9 cellular contexts compared by ENCODE assay signal in genomic region chr11:118927554-118928107, GRCh38. TPM values are rescaled to one million over a fixed set of nuclear protein-coding genes. Genes with fewer than 3 reads are reported as not detected.
DNase-seq lines count a peak whose midpoint lies in the region; ATAC-seq, FAIRE-seq and TF ChIP-seq lines count a peak whose summit lies in the region.
"Had no signal": no experiment of that assay in that cellular context is flagged by ENCODE, and none has a peak within 500 bp of the region (broad histone marks: within the 10 kb centered on the region; RNA-seq: fewer than 3 reads in every experiment).

No MANE protein-coding gene starts in this region.

- H3K4me3 ChIP-seq in CD4-positive, CD25-positive, alpha-beta regulatory T cell (ENCODE audit: low read depth, low read length) = peak overlapping the region; percentile 81
- H3K4me3 ChIP-seq in OCI-LY7 (ENCODE audit: low read depth, low read length, poor library complexity, severe bottlenecking) (peak overlapping the region; percentile 71), parathyroid adenoma (ENCODE audit: low read depth, low read length) (peak overlapping the region; percentile 81)

- no peak for DNase-seq in CD4-positive, CD25-positive, alpha-beta regulatory T cell
- no peak for DNase-seq in OCI-LY7 (ENCODE audit: low spot score)
- DNase-seq in endothelial cell (ENCODE audit: low spot score) = no peak
- DNase-seq in activated CD4-positive, CD25-positive, alpha-beta regulatory T cell treated with anti-CD3 and anti-CD28 coated beads, Interleukin-2, amount 50 U/mL, for 72 hours = no peak
- no peak for DNase-seq in GM12891 (ENCODE audit: insufficient read length, low spot score)
- DNase-seq in NCI-H510A treated with DMSO at 0.1 percent for 48 hours (lab: John Stamatoyannopoulos, UW) = no peak

- H3K9me2 ChIP-seq in OCI-LY7 (ENCODE audit: insufficient read depth, low read length) = no peaks in the 10 kb centered on the region

- H2AFZ ChIP-seq in OCI-LY7 (ENCODE audit: low read length) (no peak overlapping the region), parathyroid adenoma (peak overlapping the region; percentile 88)

- peak overlapping the region; percentile 88 to 97 (median 93) for H3K4me3 Mint-ChIP-seq in CD4-positive, CD25-positive, alpha-beta regulatory T cell
- H3K4me3 Mint-ChIP-seq in endothelial cell (ENCODE audit: unreplicated experiment) = peak overlapping the region; percentile 97

- peaks cover 0 to 49% (median 39%) of the 10 kb centered on the region in 4 donors for H3K4me1 Mint-ChIP-seq in CD4-positive, CD25-positive, alpha-beta regulatory T cell
- H3K4me1 Mint-ChIP-seq in endothelial cell (ENCODE audit: unreplicated experiment) = peaks cover 39% of the 10 kb centered on the region

- POLR2A ChIA-PET in OCI-LY7 (lab: Charles Lee) = interaction anchor here (0.5 kb wide), 1 partner anchor 87 kb away, joined by 3 read pairs; no protein-coding TSS in a partner anchor

- peak overlapping the region; percentile 100 for H3K27ac ChIP-seq in CD4-positive, CD25-positive, alpha-beta regulatory T cell (ENCODE audit: insufficient read depth, low read length, poor library complexity, severe bottlenecking)
- H3K27ac ChIP-seq in OCI-LY7 (ENCODE audit: low read depth, low read length, poor library complexity, severe bottlenecking) (no peak overlapping the region), parathyroid adenoma (peak overlapping the region; percentile 93)

- intact Hi-C loops in OCI-LY7 (cut with micrococcal nuclease; ENCODE audit: unreplicated experiment) = loop anchor here (1.0 to 2.0 kb wide), 3 partner anchors 57 to 167 kb away; a partner anchor contains a TSS

- H3K9me3 ChIP-seq in CD4-positive, CD25-positive, alpha-beta regulatory T cell (ENCODE audit: control insufficient read depth in 2 of 2, low read length in 2 of 2) = no peaks in the 10 kb centered on the region
- H3K9me3 ChIP-seq in OCI-LY7 (ENCODE audit: low read length) (no peaks in the 10 kb centered on the region), parathyroid adenoma (ENCODE audit: control insufficient read depth, low read length) (no peaks in the 10 kb centered on the region)

- H3K27me3 ChIP-seq in CD4-positive, CD25-positive, alpha-beta regulatory T cell (ENCODE audit: control insufficient read depth, insufficient read depth, low read length) = no peaks in the 10 kb centered on the region
- no peaks in the 10 kb centered on the region for H3K27me3 ChIP-seq in parathyroid adenoma (ENCODE audit: control insufficient read depth, insufficient read depth, low read length)

- H3K4me2 ChIP-seq in OCI-LY7 (ENCODE audit: low read length) (peak overlapping the region; percentile 87), parathyroid adenoma (ENCODE audit: low read length) (peak overlapping the region; percentile 94)

- no peaks in the 10 kb centered on the region for H4K20me1 ChIP-seq in OCI-LY7 (ENCODE audit: insufficient read depth, low read length)

- peaks cover 16% of the 10 kb centered on the region for H3K36me3 Mint-ChIP-seq in CD4-positive, CD25-positive, alpha-beta regulatory T cell
- H3K36me3 Mint-ChIP-seq in endothelial cell (ENCODE audit: low read depth, unreplicated experiment) = peaks cover 3% of the 10 kb centered on the region

- H3K9me3 Mint-ChIP-seq in CD4-positive, CD25-positive, alpha-beta regulatory T cell = peaks cover 0 to 7% (median 0%) of the 10 kb centered on the region in 7 donors
- no peaks in the 10 kb centered on the region for H3K9me3 Mint-ChIP-seq in endothelial cell (ENCODE audit: unreplicated experiment)

- FAIRE-seq in GM12891 (lab: Jason Lieb, UNC) = no peak

- ATAC-seq in CD4-positive, CD25-positive, alpha-beta regulatory T cell (ENCODE audit: low read depth in 2 of 2) = no peak
- ATAC-seq in GM18873 (IDR thresholded peaks at IDR 0.05; ENCODE audit: low FRiP score, unreplicated experiment) = no peak

- CTCF ChIA-PET in OCI-LY7 (lab: Charles Lee; ENCODE audit: unreplicated experiment) = interaction anchor here (1.0 to 1.2 kb wide), 2 partner anchors 13 to 15 kb away, joined by 3 to 4 read pairs; no protein-coding TSS in a partner anchor

- H3K9ac ChIP-seq in parathyroid adenoma = no peak overlapping the region

- H3K36me3 ChIP-seq in CD4-positive, CD25-positive, alpha-beta regulatory T cell (ENCODE audit: control insufficient read depth, insufficient read depth, low read length) = no peaks in the 10 kb centered on the region
- H3K36me3 ChIP-seq in OCI-LY7 (ENCODE audit: insufficient read depth, low read length) (no peaks in the 10 kb centered on the region), parathyroid adenoma (ENCODE audit: control insufficient read depth, insufficient read depth, low read length) (no peaks in the 10 kb centered on the region)

- H3K4me1 ChIP-seq in CD4-positive, CD25-positive, alpha-beta regulatory T cell (ENCODE audit: control insufficient read depth, insufficient read depth, low read length, poor library complexity, severe bottlenecking) = peaks cover 62% of the 10 kb centered on the region
- H3K4me1 ChIP-seq in OCI-LY7 (ENCODE audit: insufficient read depth, low read length, poor library complexity, severe bottlenecking) (peaks cover 50% of the 10 kb centered on the region), parathyroid adenoma (peaks cover 8% of the 10 kb centered on the region)

- TF ChIP-seq POLR2A in GM12891 (IDR thresholded peaks at IDR 0.05; ENCODE audit: low read depth, low read length) = no peak

- no peak for TF ChIP-seq CTCF in OCI-LY7 (conservative IDR thresholded peaks at IDR 0.05; ENCODE audit: low read length)
- TF ChIP-seq CTCF in endothelial cell (IDR thresholded peaks at IDR 0.05; ENCODE audit: unreplicated experiment) = no peak
- TF ChIP-seq CTCF in parathyroid adenoma (IDR thresholded peaks at IDR 0.05) = no peak

- H3K27ac Mint-ChIP-seq in CD4-positive, CD25-positive, alpha-beta regulatory T cell = peak overlapping the region; percentile 99 to 100 (median 100)
- no peak overlapping the region for H3K27ac Mint-ChIP-seq in endothelial cell (ENCODE audit: unreplicated experiment)

- BruUV-seq in OCI-LY7 (replicated peaks; lab: Mats Ljungman, UMichigan) = no TSS peak

- H3K27me3 Mint-ChIP-seq in CD4-positive, CD25-positive, alpha-beta regulatory T cell = peaks cover 20% of the 10 kb centered on the region
- H3K27me3 Mint-ChIP-seq in endothelial cell (ENCODE audit: unreplicated experiment) = peaks cover 19% of the 10 kb centered on the region

- H3K79me2 ChIP-seq in OCI-LY7 (ENCODE audit: insufficient read depth, low read depth, low read length) (peaks cover 22% of the 10 kb centered on the region; the same call in 1 of the 2 replicates), parathyroid adenoma (peaks cover 4% of the 10 kb centered on the region)

TF ChIP-seq in GM12891, 5 proteins besides CTCF, POLR2A, EP300 and RAD21:
- TF ChIP-seq POU2F2 (IDR thresholded peaks at IDR 0.05; ENCODE audit: low read depth, low read length) (no peak), POLR2AphosphoS5 (IDR thresholded peaks at IDR 0.05; ENCODE audit: low read depth, low read length) (no peak), PAX5 (IDR thresholded peaks at IDR 0.05; ENCODE audit: insufficient read depth, low read length, severe bottlenecking) (no peak), TAF1 (IDR thresholded peaks at IDR 0.05; ENCODE audit: low read depth, low read length) (no peak), SPI1 (IDR thresholded peaks at IDR 0.05; ENCODE audit: low read depth, low read length) (no peak)
TF ChIP-seq in GM12891: peak in this region for 0.

RNA-seq across cellular contexts. Expression of gene BCL9L, which starts 1.9 kb away (rescaled TPM):
- total RNA-seq in CD4-positive, CD25-positive, alpha-beta regulatory T cell = 229 TPM
- polyA plus RNA-seq in CD4-positive, CD25-positive, alpha-beta regulatory T cell = 1 to 10 TPM; 2.1 to 4.1 (median 3.1) TPM
- 3.7 and 6.4 TPM in 2 replicates for total RNA-seq in OCI-LY7 (2014; rRNA removed; shearing (Covaris generic))
- total RNA-seq in OCI-LY7 (2022) (14.8 and 16.6 TPM in 2 replicates), endothelial cell (ENCODE audit: unreplicated experiment) (16.5 TPM)
- 5.5 TPM for polyA plus RNA-seq in GM12891 (2012; ENCODE audit: low read depth, missing spikeins)

RNA-seq across cellular contexts. Expression of gene UPK2, which starts 28.5 kb away (rescaled TPM):
- total RNA-seq in CD4-positive, CD25-positive, alpha-beta regulatory T cell = not detected
- under 1 TPM; 0.19 to 0.42 (median 0.23) TPM for polyA plus RNA-seq in CD4-positive, CD25-positive, alpha-beta regulatory T cell
- total RNA-seq in OCI-LY7 (2014; rRNA removed; shearing (Covaris generic)) = 0.28 TPM in 1 of 2 replicates, not detected in the other
- total RNA-seq in OCI-LY7 (2022) = 0.34 TPM in 1 of 2 replicates, not detected in the other
- not detected for total RNA-seq in endothelial cell (ENCODE audit: unreplicated experiment)
- 1.9 TPM for polyA plus RNA-seq in GM12891 (2012; ENCODE audit: low read depth, missing spikeins)

RNA-seq across cellular contexts. Expression of gene FOXR1, which starts 43.9 kb away (rescaled TPM):
- not detected for total RNA-seq in CD4-positive, CD25-positive, alpha-beta regulatory T cell
- polyA plus RNA-seq in CD4-positive, CD25-positive, alpha-beta regulatory T cell = not detected
- total RNA-seq in OCI-LY7 (2014; rRNA removed; shearing (Covaris generic)) = not detected in 2 replicates
- total RNA-seq in OCI-LY7 (2022) (not detected in 2 replicates), endothelial cell (ENCODE audit: unreplicated experiment) (not detected)
- polyA plus RNA-seq in GM12891 (2012; ENCODE audit: low read depth, missing spikeins) = not detected
- polyA plus RNA-seq: adipose tissue had no signal

RNA-seq across cellular contexts. Expression of gene CXCR5, which starts 43.9 kb away (rescaled TPM):
- total RNA-seq in CD4-positive, CD25-positive, alpha-beta regulatory T cell = 4.8 TPM
- polyA plus RNA-seq in CD4-positive, CD25-positive, alpha-beta regulatory T cell = 10 to 100 TPM in 1 of 4 donors, 1 to 10 TPM in 3; 3.3 to 10.7 (median 6.0) TPM
- 1.4 and 3.3 TPM in 2 replicates for total RNA-seq in OCI-LY7 (2014; rRNA removed; shearing (Covaris generic))
- total RNA-seq in OCI-LY7 (2022) = 7.1 and 7.3 TPM in 2 replicates
- not detected for total RNA-seq in endothelial cell (ENCODE audit: unreplicated experiment)
- polyA plus RNA-seq in GM12891 (2012; ENCODE audit: low read depth, missing spikeins) = 4.4 TPM

Comparison
In these comparisons a context has a peak if more than half of its experiments do, and no peak if none do; other contexts are left out.
1. RNA of gene BCL9L, which starts 1.9 kb away (total RNA-seq): 229 TPM in CD4-positive, CD25-positive, alpha-beta regulatory T cell (single experiment); 3.7 to 16.6 TPM in OCI-LY7 and 16.5 TPM in endothelial cell (single experiment); every median in the first group is over 10 times any median in the second.
2. Peak in every context shown above with its lines, with median percentiles within 50 percentile points of each other: H3K4me3 ChIP-seq.